Comparison of ENCODE assay signal across 8 cellular contexts in the genomic region with DNA sequence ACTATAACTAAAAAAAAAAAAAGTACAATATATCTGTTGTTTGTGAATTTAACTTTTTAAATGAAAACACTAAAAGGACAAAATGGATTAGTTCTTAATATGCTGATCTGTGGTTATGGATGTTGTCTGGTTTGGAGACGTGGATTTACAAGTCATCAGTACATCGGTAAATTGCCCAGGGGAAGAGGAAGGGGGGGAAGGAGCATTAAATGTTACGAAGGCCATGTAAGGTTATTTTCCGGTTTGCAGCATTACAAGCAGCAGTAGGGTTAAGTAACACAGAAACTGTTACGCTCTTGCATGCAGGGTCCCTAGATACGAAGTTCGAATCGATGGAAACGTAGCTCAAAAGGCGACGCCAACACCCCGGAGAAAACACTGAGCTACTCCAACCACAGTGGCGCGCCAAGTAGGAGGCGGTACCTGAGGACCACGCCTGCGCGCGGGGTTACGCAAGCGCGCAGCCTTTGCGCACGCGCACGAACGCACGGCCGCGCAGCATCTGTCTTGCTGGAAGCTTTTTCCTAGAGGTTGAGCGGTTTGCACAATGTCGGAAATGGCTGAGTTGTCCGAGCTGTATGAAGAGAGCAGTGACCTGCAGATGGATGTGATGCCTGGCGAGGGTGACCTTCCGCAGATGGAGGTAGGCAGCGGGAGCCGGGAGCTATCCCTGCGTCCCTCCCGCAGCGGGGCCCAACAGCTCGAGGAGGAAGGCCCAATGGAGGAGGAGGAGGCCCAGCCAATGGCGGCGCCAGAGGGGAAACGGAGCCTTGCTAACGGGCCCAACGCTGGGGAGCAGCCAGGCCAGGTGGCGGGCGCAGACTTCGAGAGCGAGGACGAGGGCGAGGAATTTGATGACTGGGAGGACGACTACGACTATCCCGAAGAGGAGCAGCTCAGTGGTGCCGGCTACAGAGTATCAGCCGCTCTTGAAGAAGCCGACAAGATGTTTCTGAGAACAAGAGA. TPM values are rescaled to one million over a fixed set of nuclear protein-coding genes. Genes with fewer than 3 reads are reported as not detected.
A peak's percentile ranks its signal among the peaks of the same experiment; 100 is the strongest.
DNase-seq lines count a peak whose midpoint lies in the region; ATAC-seq and TF ChIP-seq lines count a peak whose summit lies in the region.

A gene with protein sequence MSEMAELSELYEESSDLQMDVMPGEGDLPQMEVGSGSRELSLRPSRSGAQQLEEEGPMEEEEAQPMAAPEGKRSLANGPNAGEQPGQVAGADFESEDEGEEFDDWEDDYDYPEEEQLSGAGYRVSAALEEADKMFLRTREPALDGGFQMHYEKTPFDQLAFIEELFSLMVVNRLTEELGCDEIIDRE (plus strand): TSS at position 505 of the 966 bp plus-strand sequence. CDS start 43 bp downstream, at position 548.

- H3K4me3 ChIP-seq in Panc1 (ENCODE audit: low read depth in 2 of 2, low read length in 2 of 2) (peak within 1 kb of the TSS; percentile 79 to 98), muscle layer of colon (ENCODE audit: low read depth in 1 of 2, low read length in 2 of 2) (peak within 1 kb of the TSS; percentile 73 to 94)

- peaks cover 17% of the 10 kb centered on the region for H3K27me3 Mint-ChIP-seq in activated T-cell treated with anti-CD3 and anti-CD28 coated beads, Interleukin-2, amount 50 U/mL, for 4 hours (ENCODE audit: low read depth)

- H3K4me1 Mint-ChIP-seq in activated T-cell treated with anti-CD3 and anti-CD28 coated beads, Interleukin-2, amount 50 U/mL, for 4 hours (ENCODE audit: low read depth): peaks cover 26% of the 10 kb centered on the region

- H3K36me3 ChIP-seq in Panc1 (ENCODE audit: control insufficient read depth, insufficient read depth, low read length) (peaks cover 6% of the 10 kb centered on the region; the same call in 1 of the 2 replicates), muscle layer of colon (ENCODE audit: insufficient read depth, low read length) (no peaks in the 10 kb centered on the region)

- peak within 1 kb of the TSS; percentile 98 for H3K4me3 Mint-ChIP-seq in activated T-cell treated with anti-CD3 and anti-CD28 coated beads, Interleukin-2, amount 50 U/mL, for 4 hours

- H3K27ac ChIP-seq in Panc1 (ENCODE audit: low read length): peak within 1 kb of the TSS; percentile 97
- H3K27ac ChIP-seq in muscle layer of colon (ENCODE audit: low read depth, low read length): peak within 1 kb of the TSS; percentile 91

- POLR2A ChIA-PET in Panc1 (lab: Charles Lee): no interaction called here

- BruUV-seq in Panc1 (replicated peaks; lab: Mats Ljungman, UMichigan): TSS peak; percentile 98

- H3K9me3 ChIP-seq in Panc1 (ENCODE audit: control insufficient read depth, insufficient read depth, low read depth, low read length): no peaks in the 10 kb centered on the region
- no peaks in the 10 kb centered on the region for H3K9me3 ChIP-seq in muscle layer of colon (ENCODE audit: low read length)

- DNase-seq in DMS153 treated with DMSO at 0.1 percent for 48 hours (lab: John Stamatoyannopoulos, UW; ENCODE audit: unreplicated experiment): peak; percentile 64
- DNase-seq in KBM-7: peak; percentile 96
- peak; percentile 88 for DNase-seq in Panc1 (ENCODE audit: low read depth, low spot score)
- peak; percentile 86 for DNase-seq in activated T-cell treated with anti-CD3 and anti-CD28 coated beads, Interleukin-2, amount 50 U/mL, for 4 hours
- DNase-seq in stimulated activated CD8-positive, alpha-beta memory T cell treated with anti-CD3 and anti-CD28 coated beads, Interleukin-7, amount 100 ng/mL, for 4 hours (ENCODE audit: low read depth in 2 of 2): peak; percentile 81 to 88

- H3K9me3 Mint-ChIP-seq in activated T-cell treated with anti-CD3 and anti-CD28 coated beads, Interleukin-2, amount 50 U/mL, for 4 hours: peaks cover 4% of the 10 kb centered on the region

- TF ChIP-seq CTCF in Panc1 (IDR thresholded peaks at IDR 0.05): no peak

- H3K4me1 ChIP-seq in Panc1 (ENCODE audit: control insufficient read depth, insufficient read depth, low read length): peaks cover 15% of the 10 kb centered on the region; the same call in 1 of the 2 replicates
- H3K4me1 ChIP-seq in muscle layer of colon (ENCODE audit: insufficient read depth, low read length): peaks cover 19% of the 10 kb centered on the region

- CTCF ChIA-PET in Panc1 (lab: Charles Lee): interaction anchor here (0.5 to 1.1 kb wide), 4 partner anchors 16 to 1268 kb away, joined by 3 to 10 read pairs (median 3); no protein-coding TSS in a partner anchor

- H3K36me3 Mint-ChIP-seq in activated T-cell treated with anti-CD3 and anti-CD28 coated beads, Interleukin-2, amount 50 U/mL, for 4 hours (ENCODE audit: insufficient read depth): peaks cover 16% of the 10 kb centered on the region

- H3K9ac ChIP-seq in muscle layer of colon (ENCODE audit: low read length): peak within 1 kb of the TSS; percentile 75

- in situ Hi-C loops in KBM-7 (cut with MboI; ENCODE audit: low pct_unique_long_range_greater_than_20kb, low sequenced_read_pairs): no loop called here
- in situ Hi-C loops in Panc1 (cut with HindIII; ENCODE audit: low pct_unique_long_range_greater_than_20kb, low sequenced_read_pairs): no loop called here

- intact Hi-C loops in Panc1 (cut with micrococcal nuclease; ENCODE audit: unreplicated experiment): no loop called here

- H3K27me3 ChIP-seq in Panc1 (ENCODE audit: control insufficient read depth, insufficient read depth, low read length): peaks cover 8% of the 10 kb centered on the region; the same call in 1 of the 2 replicates
- no peaks in the 10 kb centered on the region for H3K27me3 ChIP-seq in muscle layer of colon (ENCODE audit: control insufficient read depth in 1 of 2, insufficient read depth in 2 of 2, low read length in 2 of 2)

- ATAC-seq in GM21717 (IDR thresholded peaks at IDR 0.05; ENCODE audit: unreplicated experiment) (peak; percentile 94), Panc1 (peak; percentile 100), esophagus mucosa (peak; percentile 100)
- peak; percentile 93 to 94 for ATAC-seq in activated T-cell treated with anti-CD3 and anti-CD28 coated beads, Interleukin-2, amount 50 U/mL, for 4 hours

RNA-seq across cellular contexts. Expression of the gene that starts here (rescaled TPM):
- 102 TPM for total RNA-seq in Panc1 (2021; ENCODE audit: unreplicated experiment)
- 203 TPM for polyA plus RNA-seq in Panc1 (2012; ENCODE audit: insufficient read length)
- total RNA-seq in activated T-cell treated with anti-CD3 and anti-CD28 coated beads, Interleukin-2, amount 50 U/mL, for 4 hours: 100 to 1,000 TPM; 109 to 115 (median 109) TPM
- total RNA-seq in esophagus mucosa: 30.7 TPM

Comparison
In these comparisons a context has a peak if more than half of its experiments do, and no peak if none do; other contexts are left out.
1. Peak in every context shown above with its lines: DNase-seq, ATAC-seq, H3K4me3 ChIP-seq and H3K27ac ChIP-seq.